21 cellular contexts compared by ENCODE assay signal in genomic region chr15:62494144-62494543, GRCh38.
"Had no signal": no experiment of that assay in that cellular context is flagged by ENCODE, and none has a peak within 500 bp of the region (broad histone marks: within the 10 kb centered on the region; RNA-seq: fewer than 3 reads in every experiment).

No MANE protein-coding gene starts in this region.

- H3K36me3 Mint-ChIP-seq: naive thymus-derived CD8-positive, alpha-beta T cell; stimulated activated naive B cell treated with anti-CD40 and anti-IgM and Interleukin-4, amounts not matched to agents 10 μg/mL and 1 μg/mL and 100 μg/mL, for 72 hours; T-cell had no signal

- H3K27me3 ChIP-seq: colonic mucosa, gastroesophageal sphincter, transverse colon had no signal

- H3K4me3 Mint-ChIP-seq: activated CD8-positive, alpha-beta T cell treated with anti-CD3 and anti-CD28 coated beads, Interleukin-2, amount 10 ng/mL, durations not matched to agents 7 days and 5 days; activated naive CD8-positive, alpha-beta T cell treated with anti-CD3 and anti-CD28 coated beads, Interleukin-2, amount 50 U/mL, for 24 hours; activated T-helper 1 cell treated with anti-CD3 and anti-CD28 coated beads, Interleukin-12 subunit alpha, Interleukin-12 subunit beta, Interleukin-2, Interleukin-4 antibody, amounts not matched to agents 30 ng/mL and 10 ng/mL and 1 ng/mL, durations not matched to agents 14 hours and 24 hours and 36 hours; naive thymus-derived CD8-positive, alpha-beta T cell; stimulated activated naive B cell treated with anti-CD40 and anti-IgM and Interleukin-4, amounts not matched to agents 10 μg/mL and 1 μg/mL and 100 μg/mL, for 72 hours; T-cell had no signal

- H3K36me3 ChIP-seq: colonic mucosa, gastroesophageal sphincter, lower lobe of right lung, prostate gland, transverse colon had no signal

- H3K27ac ChIP-seq: colonic mucosa, epithelial cell of prostate, lower lobe of right lung, prostate gland, VCaP had no signal

- H3K9me3 ChIP-seq: colonic mucosa, gastroesophageal sphincter, lower lobe of right lung, mucosa of descending colon, prostate gland, transverse colon had no signal

- DNase-seq: activated CD4-positive, alpha-beta T cell treated with anti-CD3 and anti-CD28 coated beads for 48 hours; activated CD8-positive, alpha-beta memory T cell treated with anti-CD3 and anti-CD28 coated beads, Interleukin-2, amount 50 U/mL, for 48 hours; activated CD8-positive, alpha-beta T cell treated with anti-CD3 and anti-CD28 coated beads, Interleukin-2, amount 10 ng/mL, durations not matched to agents 7 days and 5 days; activated naive CD4-positive, alpha-beta T cell treated with Interleukin-2 at 50 U/mL for 16 hours; activated naive CD8-positive, alpha-beta T cell treated with anti-CD3 and anti-CD28 coated beads, Interleukin-2, amount 50 U/mL, for 24 hours; colonic mucosa; effector memory CD4-positive, alpha-beta T cell; hippocampal formation; lower lobe of right lung; mucosa of descending colon; naive thymus-derived CD8-positive, alpha-beta T cell; stimulated activated CD4-positive, alpha-beta T cell treated with anti-CD3 and anti-CD28 coated beads, Interleukin-2, amount 100 ng/mL, for 24 hours; stimulated activated naive B cell treated with anti-CD40 and anti-IgM and Interleukin-4, amounts not matched to agents 10 μg/mL and 1 μg/mL and 100 μg/mL, for 72 hours; T-cell; T1000; transverse colon had no signal

- H3K4me1 ChIP-seq: colonic mucosa, prostate gland had no signal

- H3K4me1 Mint-ChIP-seq: activated naive CD8-positive, alpha-beta T cell treated with anti-CD3 and anti-CD28 coated beads, Interleukin-2, amount 50 U/mL, for 24 hours; naive thymus-derived CD8-positive, alpha-beta T cell; stimulated activated naive B cell treated with anti-CD40 and anti-IgM and Interleukin-4, amounts not matched to agents 10 μg/mL and 1 μg/mL and 100 μg/mL, for 72 hours; T-cell had no signal

- H3K4me3 ChIP-seq: colonic mucosa, gastroesophageal sphincter, lower lobe of right lung, mucosa of descending colon, prostate gland, transverse colon had no signal

- H3K27ac Mint-ChIP-seq: activated CD8-positive, alpha-beta T cell treated with anti-CD3 and anti-CD28 coated beads, Interleukin-2, amount 10 ng/mL, durations not matched to agents 7 days and 5 days; activated naive CD8-positive, alpha-beta T cell treated with anti-CD3 and anti-CD28 coated beads, Interleukin-2, amount 50 U/mL, for 24 hours; activated T-helper 1 cell treated with anti-CD3 and anti-CD28 coated beads, Interleukin-12 subunit alpha, Interleukin-12 subunit beta, Interleukin-2, Interleukin-4 antibody, amounts not matched to agents 30 ng/mL and 10 ng/mL and 1 ng/mL, durations not matched to agents 14 hours and 24 hours and 36 hours; stimulated activated naive B cell treated with anti-CD40 and anti-IgM and Interleukin-4, amounts not matched to agents 10 μg/mL and 1 μg/mL and 100 μg/mL, for 72 hours; T-cell had no signal

- H3K27me3 Mint-ChIP-seq: activated naive CD8-positive, alpha-beta T cell treated with anti-CD3 and anti-CD28 coated beads, Interleukin-2, amount 50 U/mL, for 24 hours had no signal

- H3K9me3 Mint-ChIP-seq: activated naive CD8-positive, alpha-beta T cell treated with anti-CD3 and anti-CD28 coated beads, Interleukin-2, amount 50 U/mL, for 24 hours; activated T-helper 1 cell treated with anti-CD3 and anti-CD28 coated beads, Interleukin-12 subunit alpha, Interleukin-12 subunit beta, Interleukin-2, Interleukin-4 antibody, amounts not matched to agents 30 ng/mL and 10 ng/mL and 1 ng/mL, durations not matched to agents 14 hours and 24 hours and 36 hours; naive thymus-derived CD8-positive, alpha-beta T cell; stimulated activated naive B cell treated with anti-CD40 and anti-IgM and Interleukin-4, amounts not matched to agents 10 μg/mL and 1 μg/mL and 100 μg/mL, for 72 hours; T-cell had no signal

- ATAC-seq: activated CD8-positive, alpha-beta T cell treated with anti-CD3 and anti-CD28 coated beads, Interleukin-2, amount 10 ng/mL, durations not matched to agents 7 days and 5 days; activated naive CD8-positive, alpha-beta T cell treated with anti-CD3 and anti-CD28 coated beads, Interleukin-2, amount 50 U/mL, for 24 hours; gastroesophageal sphincter; lower lobe of right lung; mucosa of descending colon; naive thymus-derived CD8-positive, alpha-beta T cell; stimulated activated naive B cell treated with anti-CD40 and anti-IgM and Interleukin-4, amounts not matched to agents 10 μg/mL and 1 μg/mL and 100 μg/mL, for 72 hours; T-cell had no signal
